10 cellular contexts compared by ENCODE assay signal in genomic region chr19:29804493-29804892, GRCh38. TPM values are rescaled to one million over a fixed set of nuclear protein-coding genes. Genes with fewer than 3 reads are reported as not detected.
DNase-seq lines count a peak whose midpoint lies in the region; ATAC-seq, FAIRE-seq and TF ChIP-seq lines count a peak whose summit lies in the region.
"Had no signal": no experiment of that assay in that cellular context is flagged by ENCODE, and none has a peak within 500 bp of the region (broad histone marks: within the 10 kb centered on the region; RNA-seq: fewer than 3 reads in every experiment).

No MANE protein-coding gene starts in this region.

- TF ChIP-seq CTCF in HepG2 (CRISPR knock-in tag; IDR thresholded peaks at IDR 0.05) (no peak), right lobe of liver (IDR thresholded peaks at IDR 0.05) (no peak)

- ATAC-seq in HepG2: no peak
- no peak for ATAC-seq in right lobe of liver
- ATAC-seq in GM21786 (IDR thresholded peaks at IDR 0.05; ENCODE audit: unreplicated experiment): peak; percentile 74
- ATAC-seq in HG03520 (IDR thresholded peaks at IDR 0.05; ENCODE audit: unreplicated experiment): peak; percentile 82
- peak; percentile 49 for ATAC-seq in stimulated activated memory B cell treated with anti-CD40 and anti-IgM and Interleukin-4, amounts not matched to agents 10 μg/mL and 1 μg/mL and 100 μg/mL, for 72 hours

- no peaks in the 10 kb centered on the region for H3K9me3 Mint-ChIP-seq in stimulated activated memory B cell treated with anti-CD40 and anti-IgM and Interleukin-4, amounts not matched to agents 10 μg/mL and 1 μg/mL and 100 μg/mL, for 72 hours

- TF ChIP-seq EP300 in HepG2 (IDR thresholded peaks at IDR 0.05; ENCODE audit: low read depth in 2 of 2, low read length in 2 of 2): no peak
- TF ChIP-seq EP300 in HepG2 (CRISPR knock-in tag; IDR thresholded peaks at IDR 0.05; ENCODE audit: borderline replicate concordance): no peak

- FAIRE-seq in HepG2 (lab: Jason Lieb, UNC): no peak

- intact Hi-C loops in HepG2 (cut with micrococcal nuclease; ENCODE audit: unreplicated experiment): no loop called here
- intact Hi-C loops in right lobe of liver (cut with DNase I): no loop called here

- TF ChIP-seq RAD21 in HepG2 (CRISPR knock-in tag; IDR thresholded peaks at IDR 0.05): no peak

- no peak overlapping the region for H3K4me3 Mint-ChIP-seq in stimulated activated memory B cell treated with anti-CD40 and anti-IgM and Interleukin-4, amounts not matched to agents 10 μg/mL and 1 μg/mL and 100 μg/mL, for 72 hours

- H4K20me1 ChIP-seq in HepG2 (ENCODE audit: insufficient read depth, low read length): no peaks in the 10 kb centered on the region

- H3K4me1 ChIP-seq in HepG2 (ENCODE audit: insufficient read depth, low read length) (peaks cover 26% of the 10 kb centered on the region), right lobe of liver (no peaks in the 10 kb centered on the region)
- H3K4me1 ChIP-seq: parathyroid adenoma had no signal

- peak overlapping the region; percentile 68 for H3K4me2 ChIP-seq in HepG2 (ENCODE audit: low read depth, low read length)

- DNase-seq in HepG2 (ENCODE audit: low spot score) (no peak), right lobe of liver (no peak), ureter (ENCODE audit: low spot score) (no peak), NCI-H524 (lab: John Stamatoyannopoulos, UW) (no peak), germinal center (ENCODE audit: low spot score) (no peak)
- DNase-seq: BE2C had no signal

- H3K9me3 ChIP-seq in HepG2 (ENCODE audit: low read length) (no peaks in the 10 kb centered on the region), right lobe of liver (no peaks in the 10 kb centered on the region)
- H3K9me3 ChIP-seq: BE2C had no signal

- in situ Hi-C loops in HepG2 (cut with HindIII; ENCODE audit: extremely low pct_ligation_motif_present, low pct_unique_long_range_greater_than_20kb): no loop called here

- H3K27ac ChIP-seq in HepG2 (ENCODE audit: extremely low read length, insufficient read depth, low read length): no peak overlapping the region
- H3K27ac ChIP-seq in right lobe of liver: no peak overlapping the region
- H3K27ac ChIP-seq: parathyroid adenoma had no signal

- WGBS in HepG2 (ENCODE audit: low lambda C conversion rate): 31% methylated on average over 3 of the region's 3 CpGs
- whole genome bisulfite sequencing in right lobe of liver (ENCODE audit: insufficient coverage, low coverage, low lambda C conversion rate, missing lambda C conversion rate): 31% methylated on average over 3 of the region's 3 CpGs

- no peaks in the 10 kb centered on the region for H3K79me2 ChIP-seq in HepG2 (ENCODE audit: insufficient read depth, low read length)
- H3K79me2 ChIP-seq: parathyroid adenoma had no signal

- no peak overlapping the region for H3K9ac ChIP-seq in HepG2 (ENCODE audit: insufficient read depth, low read depth, low read length)
- H3K9ac ChIP-seq: parathyroid adenoma had no signal

- H3K36me3 Mint-ChIP-seq in stimulated activated memory B cell treated with anti-CD40 and anti-IgM and Interleukin-4, amounts not matched to agents 10 μg/mL and 1 μg/mL and 100 μg/mL, for 72 hours: no peaks in the 10 kb centered on the region

- TF ChIP-seq POLR2A in HepG2 (IDR thresholded peaks at IDR 0.05; ENCODE audit: insufficient read depth in 1 of 2, low read depth in 2 of 2, low read length in 2 of 2) (no peak), right lobe of liver (IDR thresholded peaks at IDR 0.05) (no peak)

- H3K27me3 Mint-ChIP-seq in stimulated activated memory B cell treated with anti-CD40 and anti-IgM and Interleukin-4, amounts not matched to agents 10 μg/mL and 1 μg/mL and 100 μg/mL, for 72 hours: no peaks in the 10 kb centered on the region

- no peak overlapping the region for H2AFZ ChIP-seq in HepG2 (ENCODE audit: low read length)
- H2AFZ ChIP-seq: parathyroid adenoma had no signal

- H3K4me1 Mint-ChIP-seq in stimulated activated memory B cell treated with anti-CD40 and anti-IgM and Interleukin-4, amounts not matched to agents 10 μg/mL and 1 μg/mL and 100 μg/mL, for 72 hours: peaks cover 10% of the 10 kb centered on the region

- POLR2A ChIA-PET in HepG2 (lab: Yijun Ruan, JAX): interaction anchor here (1.0 to 1.2 kb wide), 2 partner anchors 37 to 41 kb away, joined by 3 to 5 read pairs; no protein-coding TSS in a partner anchor

- H3K27me3 ChIP-seq in HepG2 (ENCODE audit: control insufficient read depth in 1 of 2, insufficient read depth in 2 of 2, low read length in 2 of 2) (no peaks in the 10 kb centered on the region; a peak in 1 of 5 replicates), right lobe of liver (no peaks in the 10 kb centered on the region)
- H3K27me3 ChIP-seq: BE2C had no signal

- CTCF ChIA-PET in HepG2 (lab: Yijun Ruan, JAX; ENCODE audit: low intra/inter-chr PET ratio, low total read pairs): no interaction called here

- no peak overlapping the region for H3K27ac Mint-ChIP-seq in stimulated activated memory B cell treated with anti-CD40 and anti-IgM and Interleukin-4, amounts not matched to agents 10 μg/mL and 1 μg/mL and 100 μg/mL, for 72 hours

- no TSS peak for BruUV-seq in HepG2 (replicated peaks; lab: Mats Ljungman, UMichigan)

- H3K36me3 ChIP-seq in HepG2 (replicated peaks in 1 of 2; ENCODE audit: control insufficient read depth in 1 of 2, insufficient read depth in 2 of 2, low read length in 2 of 2) (no peaks in the 10 kb centered on the region), right lobe of liver (no peaks in the 10 kb centered on the region)
- H3K36me3 ChIP-seq: BE2C had no signal

- H3K4me3 ChIP-seq in HepG2 (replicated peaks in 1 of 3; ENCODE audit: insufficient read depth in 1 of 3, low read depth in 2 of 3, low read length in 3 of 3) (no peak overlapping the region), right lobe of liver (no peak overlapping the region)

TF ChIP-seq in HepG2, 621 proteins besides CTCF, POLR2A, EP300 and RAD21 (continues in another document):
- no peak for TF ChIP-seq ZNF292 (CRISPR knock-in tag; IDR thresholded peaks at IDR 0.05; ENCODE audit: borderline replicate concordance, low read depth)
- TF ChIP-seq SNRNP70 (IDR thresholded peaks at IDR 0.05; ENCODE audit: low read depth, low read length): no peak
- TF ChIP-seq ZSCAN21 (CRISPR knock-in tag; IDR thresholded peaks at IDR 0.05; ENCODE audit: borderline replicate concordance): no peak
- TF ChIP-seq CBX5 (CRISPR knock-in tag; IDR thresholded peaks at IDR 0.05; ENCODE audit: borderline replicate concordance): no peak
- no peak for TF ChIP-seq ZNF605 (CRISPR knock-in tag; IDR thresholded peaks at IDR 0.05)
- TF ChIP-seq TCF12 (IDR thresholded peaks at IDR 0.05): no peak
- no peak for TF ChIP-seq TCF12 (CRISPR knock-in tag; IDR thresholded peaks at IDR 0.05)
- no peak for TF ChIP-seq SOX5 (CRISPR knock-in tag; IDR thresholded peaks at IDR 0.05; ENCODE audit: borderline replicate concordance)
- no peak for TF ChIP-seq ZKSCAN5 (CRISPR knock-in tag; IDR thresholded peaks at IDR 0.05)
- no peak for TF ChIP-seq ZBTB7A (CRISPR knock-in tag; IDR thresholded peaks at IDR 0.05)
- TF ChIP-seq IKZF4 (CRISPR knock-in tag; IDR thresholded peaks at IDR 0.05; ENCODE audit: borderline replicate concordance, low read depth, not compliant biosample characterization): no peak
- TF ChIP-seq SP4 (CRISPR knock-in tag; IDR thresholded peaks at IDR 0.05): no peak
- TF ChIP-seq, protein P1, sequence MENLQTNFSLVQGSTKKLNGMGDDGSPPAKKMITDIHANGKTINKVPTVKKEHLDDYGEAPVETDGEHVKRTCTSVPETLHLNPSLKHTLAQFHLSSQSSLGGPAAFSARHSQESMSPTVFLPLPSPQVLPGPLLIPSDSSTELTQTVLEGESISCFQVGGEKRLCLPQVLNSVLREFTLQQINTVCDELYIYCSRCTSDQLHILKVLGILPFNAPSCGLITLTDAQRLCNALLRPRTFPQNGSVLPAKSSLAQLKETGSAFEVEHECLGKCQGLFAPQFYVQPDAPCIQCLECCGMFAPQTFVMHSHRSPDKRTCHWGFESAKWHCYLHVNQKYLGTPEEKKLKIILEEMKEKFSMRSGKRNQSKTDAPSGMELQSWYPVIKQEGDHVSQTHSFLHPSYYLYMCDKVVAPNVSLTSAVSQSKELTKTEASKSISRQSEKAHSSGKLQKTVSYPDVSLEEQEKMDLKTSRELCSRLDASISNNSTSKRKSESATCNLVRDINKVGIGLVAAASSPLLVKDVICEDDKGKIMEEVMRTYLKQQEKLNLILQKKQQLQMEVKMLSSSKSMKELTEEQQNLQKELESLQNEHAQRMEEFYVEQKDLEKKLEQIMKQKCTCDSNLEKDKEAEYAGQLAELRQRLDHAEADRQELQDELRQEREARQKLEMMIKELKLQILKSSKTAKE (CRISPR knock-in tag; IDR thresholded peaks at IDR 0.05; ENCODE audit: borderline replicate concordance): no peak
- no peak for TF ChIP-seq ERF (CRISPR knock-in tag; IDR thresholded peaks at IDR 0.05)

RNA-seq across cellular contexts. Expression of gene CCNE1, which starts 7.3 kb away (rescaled TPM):
- total RNA-seq in HepG2 (2016; rRNA removed; fragmentation: Illumina TruSeq; extraction: Trizol) (46.9 and 50.6 TPM in 2 replicates), right lobe of liver (1 to 10 TPM in 3 of 6 experiments, under 1 TPM in 3; 0.26 to 2.2 (median 0.90) TPM), ureter (3.6 TPM)
- 38.2 and 42.8 TPM in 2 replicates for total RNA-seq in HepG2 (2016; cell fraction: cytosol; rRNA removed; fragmentation: Illumina TruSeq; extraction: Trizol; ENCODE audit: low read depth)
- total RNA-seq in HepG2 (2016; cell fraction: insoluble cytoplasmic fraction; rRNA removed; fragmentation: Illumina TruSeq; extraction: Trizol): 46.5 and 48.3 TPM in 2 replicates
- total RNA-seq in HepG2 (2016; cell fraction: membrane; rRNA removed; fragmentation: Illumina TruSeq; extraction: Trizol): 68.3 and 74.7 TPM in 2 replicates
- total RNA-seq in HepG2 (2016; cell fraction: nucleus; rRNA removed; fragmentation: Illumina TruSeq; extraction: Trizol): 25.8 and 26.1 TPM in 2 replicates
- 12.4 and 16.0 TPM in 2 replicates for polyA plus RNA-seq in HepG2 (2011; rRNA removed)
- 13.7 and 13.8 TPM in 2 replicates for polyA plus RNA-seq in HepG2 (2011; cell fraction: cytosol; rRNA removed)
- 12.6 and 14.9 TPM in 2 replicates for polyA plus RNA-seq in HepG2 (2011; cell fraction: nucleus; rRNA removed)
- polyA plus RNA-seq in HepG2 (2012): 9.4 and 15.3 TPM in 2 replicates
- 41.9 and 55.0 TPM in 2 replicates for polyA plus RNA-seq in HepG2 (2016; cell fraction: cytosol; fragmentation: Illumina TruSeq; extraction: Trizol; ENCODE audit: low read depth)
- polyA plus RNA-seq in HepG2 (2016; cell fraction: insoluble cytoplasmic fraction; fragmentation: Illumina TruSeq; extraction: Trizol; ENCODE audit: low read depth): 48.2 and 54.2 TPM in 2 replicates
- polyA plus RNA-seq in HepG2 (2016; cell fraction: membrane; fragmentation: Illumina TruSeq; extraction: Trizol; ENCODE audit: low read depth): 56.6 and 66.9 TPM in 2 replicates
- 46.3 and 47.1 TPM in 2 replicates for polyA plus RNA-seq in HepG2 (2016; cell fraction: nucleus; fragmentation: Illumina TruSeq; extraction: Trizol; ENCODE audit: insufficient read depth, low read depth)
- 11.3 and 13.3 TPM in 2 replicates for polyA minus RNA-seq in HepG2 (2011; rRNA and poly(A)+ RNA removed; ENCODE audit: low replicate concordance)
- polyA minus RNA-seq in HepG2 (2011; cell fraction: cytosol; rRNA and poly(A)+ RNA removed): 6.7 and 7.8 TPM in 2 replicates
- polyA minus RNA-seq in HepG2 (2011; cell fraction: nucleus; rRNA and poly(A)+ RNA removed): 8.7 and 9.8 TPM in 2 replicates

Comparison
In these comparisons a context has a peak if more than half of its experiments do, and no peak if none do; other contexts are left out.
1. ATAC-seq: peak in GM21786 (single experiment), HG03520 (single experiment) and stimulated activated memory B cell treated with anti-CD40 and anti-IgM and Interleukin-4, amounts not matched to agents 10 μg/mL and 1 μg/mL and 100 μg/mL, for 72 hours (single experiment); none in HepG2 (single experiment) and right lobe of liver (0 of 4).